Comparison of ENCODE assay signal across 1 cellular context in the genomic region with DNA sequence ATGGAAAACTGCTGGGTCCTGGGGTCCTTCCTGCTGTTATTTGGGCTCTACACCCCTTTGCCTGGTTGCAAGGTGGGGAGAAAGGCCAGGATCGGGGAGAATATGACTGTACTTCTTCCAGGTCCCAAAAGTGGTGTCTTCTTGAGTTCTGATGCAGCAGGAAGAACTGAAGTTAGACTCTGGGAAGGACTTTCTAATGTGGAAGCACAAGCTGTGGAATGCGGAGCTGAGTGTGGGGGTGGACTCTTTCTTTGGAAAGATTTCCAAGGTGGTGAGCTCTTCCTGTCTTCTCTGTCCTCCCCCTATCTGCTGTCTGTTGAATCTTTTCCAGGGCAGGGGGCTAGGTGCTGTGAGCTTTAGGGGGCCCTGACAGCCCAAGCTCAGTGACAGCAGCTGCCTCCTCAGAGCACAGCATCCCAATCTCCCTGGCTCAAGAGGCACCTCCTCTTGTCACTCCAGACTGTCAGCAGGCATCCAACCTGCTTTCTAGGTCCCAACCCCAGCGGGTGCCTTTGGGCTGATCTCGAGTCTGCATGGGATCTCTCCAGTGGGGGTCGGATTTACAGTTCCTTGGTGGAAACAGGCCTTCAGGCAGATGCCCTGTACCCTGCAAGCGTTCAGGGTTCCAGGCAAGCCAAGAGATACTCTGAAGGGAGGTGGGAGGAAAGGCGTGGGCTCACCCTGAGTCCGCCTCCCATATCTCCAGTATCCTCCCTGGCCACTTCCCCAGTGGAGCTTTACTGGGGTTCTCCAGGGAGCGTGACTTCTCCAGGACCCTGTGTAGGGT.
TF ChIP-seq lines count a peak whose summit lies in the region.

No MANE protein-coding gene starts in this region.

TF ChIP-seq in WTC11, 78 proteins besides CTCF, POLR2A, EP300 and RAD21 (continued from another document):
- no peak for TF ChIP-seq ZNF281 (CRISPR knock-in tag; IDR thresholded peaks at IDR 0.05)
- TF ChIP-seq FOXJ3 (CRISPR knock-in tag; IDR thresholded peaks at IDR 0.05; ENCODE audit: borderline replicate concordance): no peak
- TF ChIP-seq, protein P1, sequence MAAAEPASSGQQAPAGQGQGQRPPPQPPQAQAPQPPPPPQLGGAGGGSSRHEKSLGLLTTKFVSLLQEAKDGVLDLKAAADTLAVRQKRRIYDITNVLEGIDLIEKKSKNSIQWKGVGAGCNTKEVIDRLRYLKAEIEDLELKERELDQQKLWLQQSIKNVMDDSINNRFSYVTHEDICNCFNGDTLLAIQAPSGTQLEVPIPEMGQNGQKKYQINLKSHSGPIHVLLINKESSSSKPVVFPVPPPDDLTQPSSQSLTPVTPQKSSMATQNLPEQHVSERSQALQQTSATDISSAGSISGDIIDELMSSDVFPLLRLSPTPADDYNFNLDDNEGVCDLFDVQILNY (CRISPR knock-in tag; IDR thresholded peaks at IDR 0.05): no peak
- TF ChIP-seq, protein P2, sequence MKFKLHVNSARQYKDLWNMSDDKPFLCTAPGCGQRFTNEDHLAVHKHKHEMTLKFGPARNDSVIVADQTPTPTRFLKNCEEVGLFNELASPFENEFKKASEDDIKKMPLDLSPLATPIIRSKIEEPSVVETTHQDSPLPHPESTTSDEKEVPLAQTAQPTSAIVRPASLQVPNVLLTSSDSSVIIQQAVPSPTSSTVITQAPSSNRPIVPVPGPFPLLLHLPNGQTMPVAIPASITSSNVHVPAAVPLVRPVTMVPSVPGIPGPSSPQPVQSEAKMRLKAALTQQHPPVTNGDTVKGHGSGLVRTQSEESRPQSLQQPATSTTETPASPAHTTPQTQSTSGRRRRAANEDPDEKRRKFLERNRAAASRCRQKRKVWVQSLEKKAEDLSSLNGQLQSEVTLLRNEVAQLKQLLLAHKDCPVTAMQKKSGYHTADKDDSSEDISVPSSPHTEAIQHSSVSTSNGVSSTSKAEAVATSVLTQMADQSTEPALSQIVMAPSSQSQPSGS (CRISPR knock-in tag; IDR thresholded peaks at IDR 0.05; ENCODE audit: borderline replicate concordance, low read depth): no peak
- TF ChIP-seq, protein P3, sequence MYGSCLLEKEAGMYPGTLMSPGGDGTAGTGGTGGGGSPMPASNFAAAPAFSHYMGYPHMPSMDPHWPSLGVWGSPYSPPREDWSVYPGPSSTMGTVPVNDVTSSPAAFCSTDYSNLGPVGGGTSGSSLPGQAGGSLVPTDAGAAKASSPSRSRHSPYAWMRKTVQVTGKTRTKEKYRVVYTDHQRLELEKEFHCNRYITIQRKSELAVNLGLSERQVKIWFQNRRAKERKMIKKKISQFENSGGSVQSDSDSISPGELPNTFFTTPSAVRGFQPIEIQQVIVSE (CRISPR knock-in tag; IDR thresholded peaks at IDR 0.05; ENCODE audit: borderline replicate concordance): no peak
- TF ChIP-seq PRRX2 (CRISPR knock-in tag; IDR thresholded peaks at IDR 0.05): no peak
- TF ChIP-seq, protein P4, sequence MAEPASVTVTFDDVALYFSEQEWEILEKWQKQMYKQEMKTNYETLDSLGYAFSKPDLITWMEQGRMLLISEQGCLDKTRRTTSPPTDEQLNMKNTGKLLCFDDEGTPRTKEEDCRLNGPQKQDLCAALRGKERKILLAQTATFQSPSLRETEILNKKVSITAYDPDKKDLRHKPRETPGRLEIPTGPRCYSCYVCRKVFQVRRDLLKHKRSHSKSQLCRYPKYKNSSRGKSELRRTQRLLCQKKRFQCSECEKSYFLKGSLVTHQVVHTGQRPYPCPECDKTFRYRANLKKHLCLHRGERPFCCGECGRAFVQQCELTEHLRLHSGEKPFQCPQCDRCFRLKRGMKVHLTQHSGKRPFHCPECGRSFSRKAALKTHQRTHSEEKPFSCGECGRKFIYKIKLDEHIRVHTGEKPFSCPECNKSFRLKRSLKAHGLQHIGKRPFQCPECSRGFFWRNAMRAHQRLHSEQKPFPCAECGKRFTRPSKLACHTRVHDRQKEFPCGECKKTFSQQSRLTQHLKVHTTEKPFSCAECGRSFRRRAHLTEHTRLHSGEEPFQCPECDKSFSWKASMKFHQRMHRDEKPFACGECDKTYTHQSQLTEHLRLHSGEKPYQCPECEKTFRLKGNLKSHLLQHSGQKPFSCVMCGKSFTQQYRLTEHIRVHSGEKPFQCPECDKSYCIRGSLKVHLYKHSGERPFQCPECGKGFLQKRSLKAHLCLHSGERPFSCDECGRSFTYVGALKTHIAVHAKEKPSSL (CRISPR knock-in tag; conservative IDR thresholded peaks at IDR 0.05): no peak
- TF ChIP-seq ZNF317 (CRISPR knock-in tag; IDR thresholded peaks at IDR 0.05; ENCODE audit: borderline replicate concordance, low read depth): no peak
TF ChIP-seq in WTC11: peak in this region for 0.
